In the genomic region with DNA sequence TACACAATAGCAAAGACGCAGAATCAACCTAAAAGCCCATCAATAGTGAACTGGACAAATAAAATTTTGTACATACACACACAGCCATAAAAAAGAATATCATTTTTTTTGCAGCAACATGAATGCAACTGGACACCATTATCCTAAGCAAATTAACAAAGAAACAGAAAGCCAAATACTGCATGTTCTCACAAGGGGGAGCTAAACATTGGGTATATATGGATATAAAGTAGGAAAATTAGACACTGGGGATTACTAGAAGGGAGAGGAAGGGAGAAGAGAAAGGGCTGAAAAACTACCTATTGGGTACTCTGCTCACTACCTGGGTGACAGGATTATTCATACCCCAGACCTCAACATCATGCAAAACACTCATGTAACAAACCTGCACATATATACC, we compare ENCODE assay signal across 15 cellular contexts. TPM values are rescaled to one million over a fixed set of nuclear protein-coding genes. Genes with fewer than 3 reads are reported as not detected.
DNase-seq lines count a peak whose midpoint lies in the region; ATAC-seq and TF ChIP-seq lines count a peak whose summit lies in the region.
"Had no signal": no experiment of that assay in that cellular context is flagged by ENCODE, and none has a peak within 500 bp of the region (broad histone marks: within the 10 kb centered on the region; RNA-seq: fewer than 3 reads in every experiment).

No MANE protein-coding gene starts in this region.

- no peak overlapping the region for H3K4me3 ChIP-seq in HFF-Myc (replicated peaks; ENCODE audit: low read depth, low read length)

- TF ChIP-seq CTCF in C4-2B (conservative IDR thresholded peaks at IDR 0.05) (peak; percentile 49), HFF-Myc (IDR thresholded peaks at IDR 0.05; ENCODE audit: low read depth, low read length, missing control alignments) (peak; percentile 14)

- ATAC-seq in GM21447 (IDR thresholded peaks at IDR 0.05; ENCODE audit: unreplicated experiment) (no peak), HG02973 (IDR thresholded peaks at IDR 0.05; ENCODE audit: unreplicated experiment) (no peak)
- ATAC-seq in stimulated activated naive CD8-positive, alpha-beta T cell treated with anti-CD3 and anti-CD28 coated beads, Interleukin-15, Interleukin-2, amounts not matched to agents 100 U/mL and 50 U/mL, for 24 hours, result no peak
- ATAC-seq: stimulated activated effector memory CD8-positive, alpha-beta T cell treated with anti-CD3 and anti-CD28 coated beads, Interleukin-12 subunit alpha, Interleukin-12 subunit beta, amount 100 ng/mL, for 72 hours had no signal

- DNase-seq in HFF-Myc (ENCODE audit: extremely low read depth, low read depth) (no peak), RPMI7951 (ENCODE audit: low read depth) (peak; percentile 5), fibroblast of peridontal ligament (ENCODE audit: extremely low read depth) (peak; percentile 34), NCI-H226 (no peak)
- DNase-seq in stimulated activated naive CD8-positive, alpha-beta T cell treated with anti-CD3 and anti-CD28 coated beads, Interleukin-15, Interleukin-2, amounts not matched to agents 100 U/mL and 50 U/mL, for 24 hours, result no peak
- DNase-seq: activated naive CD8-positive, alpha-beta T cell treated with anti-CD3 and anti-CD28 coated beads, Interleukin-2, amount 10 ng/mL, durations not matched to agents 7 days and 5 days; COR-L47; mesenchymal stem cell; NCI-H1092 treated with DMSO at 0.1 percent for 48 hours; occipital lobe; T-helper 9 cell had no signal

- no peak overlapping the region for H3K27ac ChIP-seq in C4-2B

RNA-seq across cellular contexts. Expression of a gene that starts 28.2 kb away (rescaled TPM):
- total RNA-seq in RPMI7951 (2014; rRNA removed; shearing (Covaris generic)), result not detected in 2 replicates
- total RNA-seq: activated naive CD8-positive, alpha-beta T cell treated with anti-CD3 and anti-CD28 coated beads, Interleukin-2, amount 10 ng/mL, durations not matched to agents 7 days and 5 days had no signal

Comparison
In these comparisons a context has a peak if more than half of its experiments do, and no peak if none do; other contexts are left out.
1. DNase-seq: peak in RPMI7951 (single experiment) and fibroblast of peridontal ligament (single experiment); none in HFF-Myc (single experiment), stimulated activated naive CD8-positive, alpha-beta T cell treated with anti-CD3 and anti-CD28 coated beads, Interleukin-15, Interleukin-2, amounts not matched to agents 100 U/mL and 50 U/mL, for 24 hours (single experiment) and NCI-H226 (single experiment).